11 cellular contexts compared by ENCODE assay signal in the genomic region with DNA sequence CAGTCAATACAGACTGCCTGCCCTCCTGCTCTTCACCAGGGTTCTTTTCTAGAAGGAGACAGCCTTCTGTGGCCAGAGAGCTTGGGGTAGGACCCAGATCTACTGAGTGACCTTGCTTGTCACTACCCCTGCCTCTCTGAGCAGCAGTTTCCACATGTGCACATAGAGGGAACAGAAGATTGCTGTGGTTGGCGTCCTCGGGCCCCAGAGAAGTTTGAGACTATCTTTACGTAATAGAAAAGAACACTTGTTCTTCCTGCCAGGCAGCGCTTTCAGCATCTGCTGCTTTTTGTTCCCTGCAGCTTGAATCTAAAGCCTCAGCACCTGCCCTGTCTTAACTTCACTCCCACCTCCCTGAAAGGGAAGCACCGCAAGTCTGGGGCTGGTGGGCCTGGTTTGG. TPM values are rescaled to one million over a fixed set of nuclear protein-coding genes. Genes with fewer than 3 reads are reported as not detected.
A peak's percentile ranks its signal among the peaks of the same experiment; 100 is the strongest.
DNase-seq lines count a peak whose midpoint lies in the region; ATAC-seq and TF ChIP-seq lines count a peak whose summit lies in the region.
"Had no signal": no experiment of that assay in that cellular context is flagged by ENCODE, and none has a peak within 500 bp of the region (broad histone marks: within the 10 kb centered on the region; RNA-seq: fewer than 3 reads in every experiment).

No MANE protein-coding gene starts in this region.

- TF ChIP-seq RAD21 in HCT116 (IDR thresholded peaks at IDR 0.05; ENCODE audit: low read depth): no peak

- H3K27ac Mint-ChIP-seq in activated T-helper 1 cell treated with anti-CD3 and anti-CD28 coated beads, Interleukin-12 subunit alpha, Interleukin-12 subunit beta, Interleukin-2, Interleukin-4 antibody, amounts not matched to agents 30 ng/mL and 10 ng/mL and 1 ng/mL, durations not matched to agents 14 hours and 24 hours and 36 hours: no peak overlapping the region
- peak overlapping the region; percentile 100 for H3K27ac Mint-ChIP-seq in memory B cell

- H3K4me1 Mint-ChIP-seq in activated T-helper 1 cell treated with anti-CD3 and anti-CD28 coated beads, Interleukin-12 subunit alpha, Interleukin-12 subunit beta, Interleukin-2, Interleukin-4 antibody, amounts not matched to agents 30 ng/mL and 10 ng/mL and 1 ng/mL, durations not matched to agents 14 hours and 24 hours and 36 hours (ENCODE audit: low read depth): peaks cover 41% of the 10 kb centered on the region
- H3K4me1 Mint-ChIP-seq in memory B cell: peaks cover 39% of the 10 kb centered on the region

- intact Hi-C loops in HCT116 (cut with micrococcal nuclease): no loop called here
- intact Hi-C loops in activated T-helper 1 cell treated with anti-CD3 and anti-CD28 coated beads, Interleukin-12 subunit alpha, Interleukin-12 subunit beta, Interleukin-2, Interleukin-4 antibody, amounts not matched to agents 30 ng/mL and 10 ng/mL and 1 ng/mL, durations not matched to agents 14 hours and 24 hours and 36 hours (cut with micrococcal nuclease): no loop called here
- intact Hi-C loops in prostate gland (cut with DNase I): no loop called here

- POLR2A ChIA-PET in HCT116 (lab: Charles Lee): interaction anchor here (1.1 kb wide), 1 partner anchor 8 kb away, joined by 4 read pairs; no protein-coding TSS in a partner anchor

- no peaks in the 10 kb centered on the region for H3K9me3 ChIP-seq in HCT116 (ENCODE audit: control insufficient read depth in 1 of 2, insufficient read depth in 1 of 2, low read depth in 1 of 2, low read length in 2 of 2)
- no peaks in the 10 kb centered on the region for H3K9me3 ChIP-seq in prostate gland
- H3K9me3 ChIP-seq: SK-N-SH had no signal

- no peaks in the 10 kb centered on the region for H3K9me3 Mint-ChIP-seq in activated T-helper 1 cell treated with anti-CD3 and anti-CD28 coated beads, Interleukin-12 subunit alpha, Interleukin-12 subunit beta, Interleukin-2, Interleukin-4 antibody, amounts not matched to agents 30 ng/mL and 10 ng/mL and 1 ng/mL, durations not matched to agents 14 hours and 24 hours and 36 hours
- H3K9me3 Mint-ChIP-seq in memory B cell: no peaks in the 10 kb centered on the region

- no peaks in the 10 kb centered on the region for H3K27me3 Mint-ChIP-seq in activated T-helper 1 cell treated with anti-CD3 and anti-CD28 coated beads, Interleukin-12 subunit alpha, Interleukin-12 subunit beta, Interleukin-2, Interleukin-4 antibody, amounts not matched to agents 30 ng/mL and 10 ng/mL and 1 ng/mL, durations not matched to agents 14 hours and 24 hours and 36 hours (ENCODE audit: insufficient read depth)
- no peaks in the 10 kb centered on the region for H3K27me3 Mint-ChIP-seq in memory B cell

- WGBS in prostate gland: 89% methylated on average over 5 of the region's 5 CpGs

- CTCF ChIA-PET in HCT116 (lab: Charles Lee): no interaction called here

- H3K36me3 ChIP-seq in HCT116 (ENCODE audit: control insufficient read depth in 1 of 2, insufficient read depth in 2 of 2, low read length in 2 of 2) (peaks cover 0 to 18% of the 10 kb centered on the region in 2 experiments; a peak in 1 of 4 replicates), prostate gland (no peaks in the 10 kb centered on the region)

- H3K4me3 Mint-ChIP-seq in activated T-helper 1 cell treated with anti-CD3 and anti-CD28 coated beads, Interleukin-12 subunit alpha, Interleukin-12 subunit beta, Interleukin-2, Interleukin-4 antibody, amounts not matched to agents 30 ng/mL and 10 ng/mL and 1 ng/mL, durations not matched to agents 14 hours and 24 hours and 36 hours: peak overlapping the region; percentile 34
- peak overlapping the region; percentile 14 for H3K4me3 Mint-ChIP-seq in memory B cell

- DNase-seq in Ammon's horn (ENCODE audit: low spot score): peak; percentile 42
- DNase-seq in HCT116 (ENCODE audit: low read depth, low spot score): no peak
- DNase-seq in activated T-helper 1 cell treated with anti-CD3 and anti-CD28 coated beads, Interleukin-12 subunit alpha, Interleukin-12 subunit beta, Interleukin-2, Interleukin-4 antibody, amounts not matched to agents 30 ng/mL and 10 ng/mL and 1 ng/mL, durations not matched to agents 14 hours and 24 hours and 36 hours (ENCODE audit: low spot score): no peak
- no peak for DNase-seq in memory B cell (ENCODE audit: low spot score in 2 of 2)
- DNase-seq in prostate gland (ENCODE audit: low spot score): no peak
- DNase-seq: GOT3, NCI-H1694 treated with DMSO at 0.1 percent for 48 hours, SK-N-SH had no signal

- no peaks in the 10 kb centered on the region for H4K20me1 ChIP-seq in HCT116 (ENCODE audit: insufficient read depth)

- peaks cover 33% of the 10 kb centered on the region for H3K79me2 ChIP-seq in HCT116 (ENCODE audit: insufficient read depth, low read length)

- TF ChIP-seq CTCF in HCT116 (IDR thresholded peaks at IDR 0.05 in 2 of 3, conservative IDR thresholded peaks at IDR 0.05 in 1 of 3; ENCODE audit: borderline replicate concordance in 1 of 3, insufficient read depth in 1 of 3, low read depth in 2 of 3, low read length in 2 of 3): no peak
- no peak for TF ChIP-seq CTCF in prostate gland (IDR thresholded peaks at IDR 0.05)

- H3K9me2 ChIP-seq in HCT116 (ENCODE audit: insufficient read depth): no peaks in the 10 kb centered on the region
- H3K9me2 ChIP-seq: SK-N-SH had no signal

- ATAC-seq in HCT116 (no peak), memory B cell (ENCODE audit: low read depth) (no peak), GM19463 (IDR thresholded peaks at IDR 0.05; ENCODE audit: unreplicated experiment) (no peak), HG02840 (IDR thresholded peaks at IDR 0.05; ENCODE audit: low FRiP score, unreplicated experiment) (no peak), GM21526 (IDR thresholded peaks at IDR 0.05; ENCODE audit: low FRiP score, unreplicated experiment) (no peak)

- no peak overlapping the region for H2AFZ ChIP-seq in HCT116 (ENCODE audit: low read depth, low read length, poor library complexity, severe bottlenecking)

- H3K4me1 ChIP-seq in HCT116 (ENCODE audit: control insufficient read depth in 1 of 2, insufficient read depth in 2 of 2, low read length in 2 of 2) (peaks cover 31 to 58% of the 10 kb centered on the region in 2 experiments), prostate gland (replicated peaks) (peaks cover 18% of the 10 kb centered on the region)

- no peak for TF ChIP-seq POLR2A in HCT116 (IDR thresholded peaks at IDR 0.05; ENCODE audit: borderline replicate concordance, extremely low read depth, insufficient read depth, insufficient read length)
- TF ChIP-seq POLR2A in prostate gland (IDR thresholded peaks at IDR 0.05): no peak

- RAD21 ChIA-PET in HCT116 (lab: Charles Lee; ENCODE audit: low non-redundant PET in 1 of 2, low total read pairs in 2 of 2, uncharacterized antibody in 2 of 2, unreplicated experiment in 2 of 2): no interaction called here

- peak overlapping the region; percentile 30 for H3K9ac ChIP-seq in HCT116 (ENCODE audit: low read length)
- H3K9ac ChIP-seq: SK-N-SH had no signal

- H3K27me3 ChIP-seq in HCT116 (ENCODE audit: insufficient read depth, low read length) (no peaks in the 10 kb centered on the region), prostate gland (replicated peaks; ENCODE audit: insufficient read depth) (no peaks in the 10 kb centered on the region)

- peak overlapping the region; percentile 96 for H3K27ac ChIP-seq in HCT116 (ENCODE audit: low read depth, low read length)
- H3K27ac ChIP-seq in prostate gland: peak overlapping the region in 1 of 2 donors; percentile 72

- H3K4me3 ChIP-seq in HCT116 (replicated peaks in 1 of 2; ENCODE audit: low read depth in 1 of 2, low read length in 2 of 2) (no peak overlapping the region; a peak in 1 of 4 replicates), prostate gland (no peak overlapping the region)

- no TSS peak for BruUV-seq in HCT116 (replicated peaks; lab: Mats Ljungman, UMichigan)

- peak overlapping the region; percentile 84; the same call in 1 of the 2 replicates for H3K4me2 ChIP-seq in HCT116 (ENCODE audit: low read length)
- H3K4me2 ChIP-seq: SK-N-SH had no signal

- peaks cover 21% of the 10 kb centered on the region for H3K36me3 Mint-ChIP-seq in activated T-helper 1 cell treated with anti-CD3 and anti-CD28 coated beads, Interleukin-12 subunit alpha, Interleukin-12 subunit beta, Interleukin-2, Interleukin-4 antibody, amounts not matched to agents 30 ng/mL and 10 ng/mL and 1 ng/mL, durations not matched to agents 14 hours and 24 hours and 36 hours (ENCODE audit: low read depth)
- peaks cover 8% of the 10 kb centered on the region for H3K36me3 Mint-ChIP-seq in memory B cell

TF ChIP-seq in HCT116, 20 proteins besides CTCF, POLR2A, EP300 and RAD21 (continues in another document):
- no peak for TF ChIP-seq SP1 (IDR thresholded peaks at IDR 0.05; ENCODE audit: low read depth)
- TF ChIP-seq YY1 (IDR thresholded peaks at IDR 0.05; ENCODE audit: extremely low read depth, insufficient replicate concordance, low read depth, low read length): no peak

RNA-seq across cellular contexts. Expression of a gene that starts 1.9 kb away (rescaled TPM):
- total RNA-seq in HCT116 (2021; ENCODE audit: unreplicated experiment) (69.2 TPM), prostate gland (100 to 1,000 TPM; 138 to 164 TPM)
- polyA plus RNA-seq in HCT116 (2012): 140 and 147 TPM in 2 replicates
- 32.6 and 34.3 TPM in 2 replicates for total RNA-seq in activated T-helper 1 cell treated with anti-CD3 and anti-CD28 coated beads, Interleukin-12 subunit alpha, Interleukin-12 subunit beta, Interleukin-2, Interleukin-4 antibody, amounts not matched to agents 30 ng/mL and 10 ng/mL and 1 ng/mL, durations not matched to agents 14 hours and 24 hours and 36 hours

RNA-seq across cellular contexts. Expression of a gene that starts 4.6 kb away (rescaled TPM):
- total RNA-seq in HCT116 (2021; ENCODE audit: unreplicated experiment) (47.5 TPM), prostate gland (10 to 100 TPM; 50.9 to 91.2 TPM)
- polyA plus RNA-seq in HCT116 (2012): 30.4 and 37.7 TPM in 2 replicates
- 55.5 and 60.2 TPM in 2 replicates for total RNA-seq in activated T-helper 1 cell treated with anti-CD3 and anti-CD28 coated beads, Interleukin-12 subunit alpha, Interleukin-12 subunit beta, Interleukin-2, Interleukin-4 antibody, amounts not matched to agents 30 ng/mL and 10 ng/mL and 1 ng/mL, durations not matched to agents 14 hours and 24 hours and 36 hours

RNA-seq across cellular contexts. Expression of a gene that starts 7.7 kb away (rescaled TPM):
- total RNA-seq in HCT116 (2021; ENCODE audit: unreplicated experiment) (332 TPM), prostate gland (10 to 100 TPM; 60.5 to 69.3 TPM)
- polyA plus RNA-seq in HCT116 (2012): 232 and 272 TPM in 2 replicates
- total RNA-seq in activated T-helper 1 cell treated with anti-CD3 and anti-CD28 coated beads, Interleukin-12 subunit alpha, Interleukin-12 subunit beta, Interleukin-2, Interleukin-4 antibody, amounts not matched to agents 30 ng/mL and 10 ng/mL and 1 ng/mL, durations not matched to agents 14 hours and 24 hours and 36 hours: 238 and 248 TPM in 2 replicates

RNA-seq across cellular contexts. Expression of a gene that starts 8.7 kb away (rescaled TPM):
- total RNA-seq in HCT116 (2021; ENCODE audit: unreplicated experiment) (25.8 TPM), prostate gland (10 to 100 TPM; 55.8 to 63.8 TPM)
- 31.7 and 34.5 TPM in 2 replicates for polyA plus RNA-seq in HCT116 (2012)
- total RNA-seq in activated T-helper 1 cell treated with anti-CD3 and anti-CD28 coated beads, Interleukin-12 subunit alpha, Interleukin-12 subunit beta, Interleukin-2, Interleukin-4 antibody, amounts not matched to agents 30 ng/mL and 10 ng/mL and 1 ng/mL, durations not matched to agents 14 hours and 24 hours and 36 hours: 18.4 and 19.8 TPM in 2 replicates

RNA-seq across cellular contexts. Expression of a gene that starts 12.3 kb away (rescaled TPM):
- 106 TPM for total RNA-seq in HCT116 (2021; ENCODE audit: unreplicated experiment)
- 74.1 and 79.0 TPM in 2 replicates for polyA plus RNA-seq in HCT116 (2012)
- total RNA-seq in activated T-helper 1 cell treated with anti-CD3 and anti-CD28 coated beads, Interleukin-12 subunit alpha, Interleukin-12 subunit beta, Interleukin-2, Interleukin-4 antibody, amounts not matched to agents 30 ng/mL and 10 ng/mL and 1 ng/mL, durations not matched to agents 14 hours and 24 hours and 36 hours: 13.4 and 14.2 TPM in 2 replicates
- total RNA-seq in prostate gland: 10 to 100 TPM; 26.3 to 43.1 TPM
